In genomic region chr2:40434638-40435296, GRCh38 we compare ENCODE assay signal across 9 cellular contexts. TPM values are rescaled to one million over a fixed set of nuclear protein-coding genes. Genes with fewer than 3 reads are reported as not detected.
DNase-seq lines count a peak whose midpoint lies in the region; ATAC-seq, FAIRE-seq and TF ChIP-seq lines count a peak whose summit lies in the region.
"Had no signal": no experiment of that assay in that cellular context is flagged by ENCODE, and none has a peak within 500 bp of the region (broad histone marks: within the 10 kb centered on the region; RNA-seq: fewer than 3 reads in every experiment).

No MANE protein-coding gene starts in this region.

- DNase-seq in HPDE6-E6E7 (ENCODE audit: extremely low spot score) (peak; percentile 61), astrocyte (ENCODE audit: low read depth) (peak; percentile 99), hepatic stellate cell (ENCODE audit: low spot score) (peak; percentile 31), type B pancreatic cell (ENCODE audit: extremely low spot score, unreplicated experiment) (no peak), T-helper 1 cell (no peak)
- DNase-seq in activated CD4-positive, alpha-beta T cell treated with anti-CD3 and anti-CD28 coated beads, Interleukin-2, amount 10 ng/mL, durations not matched to agents 7 days and 5 days = no peak
- DNase-seq: stimulated activated naive CD8-positive, alpha-beta T cell treated with anti-CD3 and anti-CD28 coated beads, Interleukin-15, amount 100 ng/mL, for 72 hours had no signal

- H3K36me3 Mint-ChIP-seq in astrocyte (ENCODE audit: low read depth, unreplicated experiment) (peaks cover 4% of the 10 kb centered on the region), type B pancreatic cell (peaks cover 14% of the 10 kb centered on the region)
- H3K36me3 Mint-ChIP-seq in activated CD4-positive, alpha-beta T cell treated with anti-CD3 and anti-CD28 coated beads, Interleukin-2, amount 10 ng/mL, durations not matched to agents 7 days and 5 days (ENCODE audit: low read depth) = no peaks in the 10 kb centered on the region

- H3K27me3 Mint-ChIP-seq in astrocyte (ENCODE audit: low read depth, unreplicated experiment) (no peaks in the 10 kb centered on the region), type B pancreatic cell (no peaks in the 10 kb centered on the region)
- H3K27me3 Mint-ChIP-seq in activated CD4-positive, alpha-beta T cell treated with anti-CD3 and anti-CD28 coated beads, Interleukin-2, amount 10 ng/mL, durations not matched to agents 7 days and 5 days = no peaks in the 10 kb centered on the region
- H3K27me3 Mint-ChIP-seq: stimulated activated naive CD8-positive, alpha-beta T cell treated with anti-CD3 and anti-CD28 coated beads, Interleukin-15, amount 100 ng/mL, for 72 hours had no signal

- no peak overlapping the region for H3K4me3 ChIP-seq in astrocyte (ENCODE audit: insufficient read depth, low read depth, low read length)

- H3K9me3 Mint-ChIP-seq in astrocyte (ENCODE audit: unreplicated experiment) (no peaks in the 10 kb centered on the region), type B pancreatic cell (peaks cover 4% of the 10 kb centered on the region)
- no peaks in the 10 kb centered on the region for H3K9me3 Mint-ChIP-seq in activated CD4-positive, alpha-beta T cell treated with anti-CD3 and anti-CD28 coated beads, Interleukin-2, amount 10 ng/mL, durations not matched to agents 7 days and 5 days
- H3K9me3 Mint-ChIP-seq: stimulated activated naive CD8-positive, alpha-beta T cell treated with anti-CD3 and anti-CD28 coated beads, Interleukin-15, amount 100 ng/mL, for 72 hours had no signal

- H3K27ac ChIP-seq in astrocyte (ENCODE audit: low read depth, low read length) = peak overlapping the region; percentile 76

- no peaks in the 10 kb centered on the region for H4K20me1 ChIP-seq in astrocyte (ENCODE audit: insufficient read depth, low read length)

- no peaks in the 10 kb centered on the region for H3K79me2 ChIP-seq in astrocyte (ENCODE audit: insufficient read depth, low read length)

- peaks cover 36% of the 10 kb centered on the region for H3K4me1 ChIP-seq in astrocyte (ENCODE audit: insufficient read depth, low read length)

- no peaks in the 10 kb centered on the region for H3K9me3 ChIP-seq in astrocyte (ENCODE audit: insufficient read depth, low read depth, low read length)

- no peak overlapping the region for H2AFZ ChIP-seq in astrocyte (ENCODE audit: low read depth, low read length)

- no peaks in the 10 kb centered on the region for H3K36me3 ChIP-seq in astrocyte (ENCODE audit: insufficient read depth, low read length)

- H3K4me2 ChIP-seq in astrocyte (ENCODE audit: low read length) = peak overlapping the region; percentile 62

- H3K27ac Mint-ChIP-seq in astrocyte (ENCODE audit: unreplicated experiment) (peak overlapping the region; percentile 100), type B pancreatic cell (peak overlapping the region; percentile 48)
- H3K27ac Mint-ChIP-seq in activated CD4-positive, alpha-beta T cell treated with anti-CD3 and anti-CD28 coated beads, Interleukin-2, amount 10 ng/mL, durations not matched to agents 7 days and 5 days = no peak overlapping the region
- H3K27ac Mint-ChIP-seq: stimulated activated naive CD8-positive, alpha-beta T cell treated with anti-CD3 and anti-CD28 coated beads, Interleukin-15, amount 100 ng/mL, for 72 hours had no signal

- CTCF ChIA-PET in activated CD4-positive, alpha-beta T cell treated with anti-CD3 and anti-CD28 coated beads, Interleukin-2, amount 10 ng/mL, durations not matched to agents 7 days and 5 days (lab: Charles Lee) = no interaction called here

- no peak for ATAC-seq in GM21737 (IDR thresholded peaks at IDR 0.05; ENCODE audit: unreplicated experiment)
- ATAC-seq: stimulated activated naive CD8-positive, alpha-beta T cell treated with anti-CD3 and anti-CD28 coated beads, Interleukin-15, amount 100 ng/mL, for 72 hours had no signal

- H3K4me1 Mint-ChIP-seq in astrocyte (ENCODE audit: low read depth, unreplicated experiment) (peaks cover 72% of the 10 kb centered on the region), type B pancreatic cell (ENCODE audit: unreplicated experiment) (peaks cover 12% of the 10 kb centered on the region)
- no peaks in the 10 kb centered on the region for H3K4me1 Mint-ChIP-seq in activated CD4-positive, alpha-beta T cell treated with anti-CD3 and anti-CD28 coated beads, Interleukin-2, amount 10 ng/mL, durations not matched to agents 7 days and 5 days
- H3K4me1 Mint-ChIP-seq: stimulated activated naive CD8-positive, alpha-beta T cell treated with anti-CD3 and anti-CD28 coated beads, Interleukin-15, amount 100 ng/mL, for 72 hours had no signal

- peak; percentile 98 for FAIRE-seq in astrocyte (lab: Jason Lieb, UNC)
- FAIRE-seq: GM12891 had no signal

- no peak for TF ChIP-seq CTCF in astrocyte (IDR thresholded peaks at IDR 0.05; ENCODE audit: insufficient read depth, low read depth, low read length)
- no peak for TF ChIP-seq CTCF in type B pancreatic cell (conservative IDR thresholded peaks at IDR 0.05)

- H3K4me3 Mint-ChIP-seq in astrocyte (ENCODE audit: unreplicated experiment) (no peak overlapping the region), type B pancreatic cell (no peak overlapping the region)
- no peak overlapping the region for H3K4me3 Mint-ChIP-seq in activated CD4-positive, alpha-beta T cell treated with anti-CD3 and anti-CD28 coated beads, Interleukin-2, amount 10 ng/mL, durations not matched to agents 7 days and 5 days
- H3K4me3 Mint-ChIP-seq: stimulated activated naive CD8-positive, alpha-beta T cell treated with anti-CD3 and anti-CD28 coated beads, Interleukin-15, amount 100 ng/mL, for 72 hours had no signal

- POLR2A ChIA-PET in activated CD4-positive, alpha-beta T cell treated with anti-CD3 and anti-CD28 coated beads, Interleukin-2, amount 10 ng/mL, durations not matched to agents 7 days and 5 days (lab: Charles Lee) = no interaction called here

- H3K9ac ChIP-seq in astrocyte (ENCODE audit: low read length) = peak overlapping the region; percentile 37

- H3K27me3 ChIP-seq in astrocyte (ENCODE audit: insufficient read depth, low read length) = no peaks in the 10 kb centered on the region

RNA-seq across cellular contexts. Expression of gene SLC8A1, which starts 17.1 kb away (rescaled TPM):
- 33.5 and 34.8 TPM in 2 replicates for total RNA-seq in astrocyte
- 21.7 and 42.1 TPM in 2 replicates for total RNA-seq in type B pancreatic cell (ENCODE audit: low replicate concordance)
- under 1 TPM; 0.50 to 0.56 TPM for total RNA-seq in activated CD4-positive, alpha-beta T cell treated with anti-CD3 and anti-CD28 coated beads, Interleukin-2, amount 10 ng/mL, durations not matched to agents 7 days and 5 days

Comparison
In these comparisons a context has a peak if more than half of its experiments do, and no peak if none do; other contexts are left out.
1. DNase-seq: peak in HPDE6-E6E7 (single experiment), astrocyte (single experiment) and hepatic stellate cell (single experiment); none in type B pancreatic cell (single experiment), activated CD4-positive, alpha-beta T cell treated with anti-CD3 and anti-CD28 coated beads, Interleukin-2, amount 10 ng/mL, durations not matched to agents 7 days and 5 days (single experiment) and T-helper 1 cell (0 of 5).
2. RNA of gene SLC8A1, which starts 17.1 kb away (total RNA-seq): 21.7 to 42.1 TPM in type B pancreatic cell and 33.5 to 34.8 TPM in astrocyte; 0.50 to 0.56 TPM in activated CD4-positive, alpha-beta T cell treated with anti-CD3 and anti-CD28 coated beads, Interleukin-2, amount 10 ng/mL, durations not matched to agents 7 days and 5 days; every median in the first group is over 10 times any median in the second.